Comparison of ENCODE assay signal across 23 cellular contexts in genomic region chr14:85701116-85701515, GRCh38.
DNase-seq lines count a peak whose midpoint lies in the region; ATAC-seq and TF ChIP-seq lines count a peak whose summit lies in the region.
"Had no signal": no experiment of that assay in that cellular context is flagged by ENCODE, and none has a peak within 500 bp of the region (broad histone marks: within the 10 kb centered on the region; RNA-seq: fewer than 3 reads in every experiment).

No MANE protein-coding gene starts in this region.

- peak overlapping the region; percentile 35; the same call in 1 of the 2 replicates for H3K9ac ChIP-seq in MM.1S (ENCODE audit: low read length)
- H3K9ac ChIP-seq: BLaER1 treated with 17β-estradiol and CSF1 and Interleukin-3, amounts not matched to agents 10 nM and 100 nM had no signal

- DNase-seq in GM23338 (ENCODE audit: low spot score) (no peak), MM.1S (peak; percentile 46), immature natural killer cell (peak; percentile 39 to 60 (median 59)), SW480 (ENCODE audit: low spot score) (no peak), AG08395 (ENCODE audit: low spot score) (no peak), testis (no peak)
- no peak for DNase-seq in natural killer cell treated with Interleukin-12 subunit alpha and Interleukin-12 subunit beta and Interleukin-15 and Interleukin-18, amount 100 ng/mL, for 72 hours (ENCODE audit: low spot score)
- DNase-seq: AML-193; BE2C; CD4-positive, alpha-beta T cell; CD8-positive, alpha-beta memory T cell; DMS 273 treated with DMSO at 0.1 percent for 48 hours; DMS79; EL; GDM1; GOT3; HFFc6 had no signal

- H3K27me3 Mint-ChIP-seq in GM23338 (ENCODE audit: insufficient read depth, low read depth, poor library complexity) (no peaks in the 10 kb centered on the region), immature natural killer cell (ENCODE audit: low read depth in 3 of 3) (peaks cover 0 to 9% (median 2%) of the 10 kb centered on the region in 3 donors)
- no peaks in the 10 kb centered on the region for H3K27me3 Mint-ChIP-seq in natural killer cell treated with Interleukin-12 subunit alpha and Interleukin-12 subunit beta and Interleukin-15 and Interleukin-18, amount 100 ng/mL, for 72 hours
- H3K27me3 Mint-ChIP-seq: CD4-positive, alpha-beta T cell; CD8-positive, alpha-beta memory T cell had no signal

- H3K27ac Mint-ChIP-seq in GM23338, result no peak overlapping the region
- H3K27ac Mint-ChIP-seq in immature natural killer cell, result peak overlapping the region; percentile 80 to 91 (median 87)
- H3K27ac Mint-ChIP-seq in natural killer cell treated with Interleukin-12 subunit alpha and Interleukin-12 subunit beta and Interleukin-15 and Interleukin-18, amount 100 ng/mL, for 72 hours, result peak overlapping the region; percentile 36 to 72
- H3K27ac Mint-ChIP-seq: CD14-positive monocyte; CD4-positive, alpha-beta T cell; CD8-positive, alpha-beta memory T cell; HFFc6 had no signal

- H2AFZ ChIP-seq in GM23338, result peak overlapping the region; percentile 33; the same call in 1 of the 2 replicates
- H2AFZ ChIP-seq in MM.1S (ENCODE audit: low read length), result peak overlapping the region; percentile 34; the same call in 1 of the 2 replicates

- 55 to 74% methylated on average over 6 of the region's 6 CpGs for WGBS in testis, 2 donors

- intact Hi-C loops in testis (cut with DNase I; ENCODE audit: low total_unique reads), result no loop called here

- H3K36me3 Mint-ChIP-seq in GM23338 (ENCODE audit: low read depth) (no peaks in the 10 kb centered on the region), immature natural killer cell (peaks cover 0 to 3% (median 0%) of the 10 kb centered on the region in 3 donors)
- no peaks in the 10 kb centered on the region for H3K36me3 Mint-ChIP-seq in natural killer cell treated with Interleukin-12 subunit alpha and Interleukin-12 subunit beta and Interleukin-15 and Interleukin-18, amount 100 ng/mL, for 72 hours
- H3K36me3 Mint-ChIP-seq: CD14-positive monocyte; CD8-positive, alpha-beta memory T cell had no signal

- no peak for ATAC-seq in GM23338
- peak; percentile 13 to 80 for ATAC-seq in natural killer cell treated with Interleukin-12 subunit alpha and Interleukin-12 subunit beta and Interleukin-15 and Interleukin-18, amount 100 ng/mL, for 72 hours
- ATAC-seq in GM18861 (IDR thresholded peaks at IDR 0.05; ENCODE audit: unreplicated experiment), result no peak
- ATAC-seq: GM12878 had no signal

- H3K27me3 ChIP-seq in GM23338 (ENCODE audit: insufficient read depth), result no peaks in the 10 kb centered on the region
- no peaks in the 10 kb centered on the region for H3K27me3 ChIP-seq in MM.1S (replicated peaks; ENCODE audit: insufficient read depth, low read length)
- no peaks in the 10 kb centered on the region for H3K27me3 ChIP-seq in testis
- H3K27me3 ChIP-seq: BE2C; BLaER1 treated with 17β-estradiol and CSF1 and Interleukin-3, amounts not matched to agents 10 nM and 100 nM had no signal

- no peaks in the 10 kb centered on the region for H3K4me1 Mint-ChIP-seq in GM23338
- peaks cover 34 to 41% of the 10 kb centered on the region in 2 donors for H3K4me1 Mint-ChIP-seq in immature natural killer cell
- peaks cover 14 to 16% of the 10 kb centered on the region in 2 donors for H3K4me1 Mint-ChIP-seq in natural killer cell treated with Interleukin-12 subunit alpha and Interleukin-12 subunit beta and Interleukin-15 and Interleukin-18, amount 100 ng/mL, for 72 hours (ENCODE audit: low read depth in 2 of 2)
- H3K4me1 Mint-ChIP-seq: CD14-positive monocyte; CD8-positive, alpha-beta memory T cell had no signal

- H3K79me2 ChIP-seq in GM23338 (replicated peaks; ENCODE audit: insufficient read depth) (no peaks in the 10 kb centered on the region), MM.1S (ENCODE audit: low read length) (no peaks in the 10 kb centered on the region)

- H4K20me1 ChIP-seq in GM23338 (replicated peaks; ENCODE audit: insufficient read depth) (no peaks in the 10 kb centered on the region), MM.1S (ENCODE audit: insufficient read depth, low read length) (no peaks in the 10 kb centered on the region)
- H4K20me1 ChIP-seq: BLaER1 treated with 17β-estradiol and CSF1 and Interleukin-3, amounts not matched to agents 10 nM and 100 nM had no signal

- H3K36me3 ChIP-seq in GM23338 (ENCODE audit: insufficient read depth) (no peaks in the 10 kb centered on the region), MM.1S (replicated peaks; ENCODE audit: insufficient read depth, low read length) (no peaks in the 10 kb centered on the region), testis (ENCODE audit: low read depth, missing control alignments) (no peaks in the 10 kb centered on the region)
- H3K36me3 ChIP-seq: BE2C; BLaER1 treated with 17β-estradiol and CSF1 and Interleukin-3, amounts not matched to agents 10 nM and 100 nM; HAP-1 had no signal

- no peak overlapping the region for H3K27ac ChIP-seq in GM23338 (ENCODE audit: low read depth)
- H3K27ac ChIP-seq in MM.1S (ENCODE audit: low read length), result peak overlapping the region; percentile 89
- H3K27ac ChIP-seq in testis, result no peak overlapping the region
- H3K27ac ChIP-seq: 22Rv1; BLaER1 treated with 17β-estradiol and CSF1 and Interleukin-3, amounts not matched to agents 10 nM and 100 nM had no signal

- H3K4me1 ChIP-seq in GM23338 (ENCODE audit: insufficient read depth) (no peaks in the 10 kb centered on the region), MM.1S (ENCODE audit: low read length) (peaks cover 21% of the 10 kb centered on the region), testis (no peaks in the 10 kb centered on the region)
- H3K4me1 ChIP-seq: BE2C had no signal

- H3F3A ChIP-seq in GM23338 (replicated peaks; ENCODE audit: low read depth), result no peaks in the 10 kb centered on the region
- H3F3A ChIP-seq in MM.1S (ENCODE audit: insufficient read depth, low read length), result peaks cover 20% of the 10 kb centered on the region

- H3K4me2 ChIP-seq in GM23338 (no peak overlapping the region), MM.1S (ENCODE audit: low read depth, low read length) (peak overlapping the region; percentile 68)

- no peaks in the 10 kb centered on the region; the same call in 2 of the 3 replicates for H3K9me3 Mint-ChIP-seq in GM23338
- H3K9me3 Mint-ChIP-seq in immature natural killer cell, result peaks cover 0 to 2% (median 0%) of the 10 kb centered on the region in 6 donors
- H3K9me3 Mint-ChIP-seq in natural killer cell treated with Interleukin-12 subunit alpha and Interleukin-12 subunit beta and Interleukin-15 and Interleukin-18, amount 100 ng/mL, for 72 hours, result peaks cover 3% of the 10 kb centered on the region
- H3K9me3 Mint-ChIP-seq: HFFc6 had no signal

- no peak overlapping the region for H3K4me3 Mint-ChIP-seq in GM23338
- H3K4me3 Mint-ChIP-seq in immature natural killer cell, result peak overlapping the region; percentile 44 to 72 (median 68)
- peak overlapping the region; percentile 35 for H3K4me3 Mint-ChIP-seq in natural killer cell treated with Interleukin-12 subunit alpha and Interleukin-12 subunit beta and Interleukin-15 and Interleukin-18, amount 100 ng/mL, for 72 hours
- H3K4me3 Mint-ChIP-seq: CD14-positive monocyte; CD4-positive, alpha-beta T cell; CD8-positive, alpha-beta memory T cell; HFFc6 had no signal

- TF ChIP-seq CTCF in GM23338 (conservative IDR thresholded peaks at IDR 0.05; ENCODE audit: low read depth in 2 of 2) (no peak), MM.1S (IDR thresholded peaks at IDR 0.05; ENCODE audit: low read length) (no peak), testis (IDR thresholded peaks at IDR 0.05) (no peak)

- H3K9me2 ChIP-seq in GM23338 (ENCODE audit: insufficient read depth), result no peaks in the 10 kb centered on the region
- H3K9me2 ChIP-seq in MM.1S (replicated peaks; ENCODE audit: insufficient read depth, low read length), result no peaks in the 10 kb centered on the region

- H3K9me3 ChIP-seq in MM.1S (replicated peaks; ENCODE audit: insufficient read depth, low read length), result no peaks in the 10 kb centered on the region
- H3K9me3 ChIP-seq in testis, result no peaks in the 10 kb centered on the region
- H3K9me3 ChIP-seq: BE2C; BLaER1 treated with 17β-estradiol and CSF1 and Interleukin-3, amounts not matched to agents 10 nM and 100 nM; HAP-1 had no signal

- TF ChIP-seq POLR2A in testis (IDR thresholded peaks at IDR 0.05), result no peak

- H3K4me3 ChIP-seq in GM23338 (no peak overlapping the region), MM.1S (ENCODE audit: low read length) (0 out of 2 replicates have a peak overlapping the region, but pooled peaks have one; percentile 10), testis (no peak overlapping the region)
- H3K4me3 ChIP-seq: BLaER1 treated with 17β-estradiol and CSF1 and Interleukin-3, amounts not matched to agents 10 nM and 100 nM; GM12878; HAP-1 had no signal

TF ChIP-seq in GM23338, 12 proteins besides CTCF, POLR2A, EP300 and RAD21:
- TF ChIP-seq NANOG (IDR thresholded peaks at IDR 0.05; ENCODE audit: borderline replicate concordance) (no peak), EZH2 (IDR thresholded peaks at IDR 0.05; ENCODE audit: low read depth, unreplicated experiment) (no peak), JUNB (IDR thresholded peaks at IDR 0.05; ENCODE audit: unreplicated experiment) (no peak), ZNF331 (CRISPR knock-in tag; IDR thresholded peaks at IDR 0.05; ENCODE audit: low read depth) (no peak), REST (IDR thresholded peaks at IDR 0.05; ENCODE audit: unreplicated experiment) (no peak)

Comparison
In these comparisons a context has a peak if more than half of its experiments do, and no peak if none do; other contexts are left out.
1. ATAC-seq: peak in natural killer cell treated with Interleukin-12 subunit alpha and Interleukin-12 subunit beta and Interleukin-15 and Interleukin-18, amount 100 ng/mL, for 72 hours (2 of 2); none in GM23338 (single experiment) and GM18861 (single experiment).
2. DNase-seq: peak in MM.1S (single experiment) and immature natural killer cell (3 of 3); none in GM23338 (single experiment), natural killer cell treated with Interleukin-12 subunit alpha and Interleukin-12 subunit beta and Interleukin-15 and Interleukin-18, amount 100 ng/mL, for 72 hours (single experiment), SW480 (single experiment), AG08395 (single experiment) and testis (single experiment).